ENCODE assay signal across 12 cellular contexts in the genomic region with DNA sequence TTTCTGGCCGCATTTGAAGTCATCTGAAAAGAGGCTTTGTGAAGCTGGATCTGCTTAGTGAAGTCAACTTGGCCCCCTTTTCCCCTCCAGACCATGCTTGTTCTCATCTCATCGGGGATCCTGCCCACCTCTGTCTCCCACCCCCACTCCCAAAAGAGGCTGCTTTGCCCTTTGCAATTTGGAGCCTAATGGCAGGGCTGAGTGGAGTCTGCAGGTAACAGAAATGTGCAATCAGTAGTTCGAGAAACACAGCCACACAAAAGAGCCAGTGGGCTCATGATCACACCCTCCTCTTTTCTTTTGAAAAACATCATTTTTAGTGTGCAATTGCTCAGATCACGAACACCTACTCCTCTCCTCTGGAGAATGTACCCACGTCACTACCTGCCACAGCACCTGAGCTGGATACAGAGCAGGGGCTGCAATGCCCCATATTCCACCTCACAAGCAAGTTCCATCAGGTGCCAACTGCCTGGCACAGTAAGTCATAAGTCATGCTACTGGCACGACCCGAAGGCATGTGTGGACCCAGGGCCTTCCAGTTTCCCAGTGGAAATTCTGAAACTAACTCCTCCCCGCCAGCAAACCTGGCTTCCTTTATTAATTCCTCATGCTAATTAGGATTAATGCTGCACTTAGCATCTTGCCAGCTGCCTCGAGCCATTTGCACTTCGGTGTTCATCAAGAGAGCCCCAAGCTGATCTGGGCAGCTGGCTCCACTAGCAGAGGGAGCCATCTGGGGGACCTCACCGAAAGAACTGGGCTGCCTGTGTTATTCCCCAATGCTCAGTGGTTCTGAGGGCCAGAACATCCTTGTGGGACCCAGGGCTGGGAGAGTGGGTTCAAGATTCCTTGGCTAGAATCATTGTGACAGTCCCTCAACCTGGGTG. TPM values are rescaled to one million over a fixed set of nuclear protein-coding genes. Genes with fewer than 3 reads are reported as not detected.
DNase-seq lines count a peak whose midpoint lies in the region; ATAC-seq and TF ChIP-seq lines count a peak whose summit lies in the region.
"Had no signal": no experiment of that assay in that cellular context is flagged by ENCODE, and none has a peak within 500 bp of the region (broad histone marks: within the 10 kb centered on the region; RNA-seq: fewer than 3 reads in every experiment).

No MANE protein-coding gene starts in this region.

- no peaks in the 10 kb centered on the region for H3K79me2 ChIP-seq in MM.1S (ENCODE audit: low read length)

- no peak for ATAC-seq in natural killer cell treated with Interleukin-12 subunit alpha and Interleukin-12 subunit beta and Interleukin-15 and Interleukin-18, amount 100 ng/mL, for 72 hours
- no peak for ATAC-seq in GM18858 (IDR thresholded peaks at IDR 0.05; ENCODE audit: unreplicated experiment)
- no peak for ATAC-seq in HG02938 (IDR thresholded peaks at IDR 0.05; ENCODE audit: unreplicated experiment)

- POLR2A ChIA-PET in Caco-2 (lab: Charles Lee): no interaction called here

- no peak for TF ChIP-seq CTCF in Caco-2 (IDR thresholded peaks at IDR 0.05; ENCODE audit: insufficient read depth in 1 of 2, low read depth in 1 of 2, low read length in 1 of 2, severe bottlenecking in 1 of 2, unreplicated experiment in 1 of 2)
- TF ChIP-seq CTCF in MM.1S (IDR thresholded peaks at IDR 0.05; ENCODE audit: low read length): no peak
- no peak for TF ChIP-seq CTCF in brain (conservative IDR thresholded peaks at IDR 0.05)

- H3K9me3 ChIP-seq in Caco-2: no peaks in the 10 kb centered on the region
- H3K9me3 ChIP-seq in MM.1S (replicated peaks; ENCODE audit: insufficient read depth, low read length): no peaks in the 10 kb centered on the region

- peaks cover 2% of the 10 kb centered on the region; the same call in 1 of the 2 replicates for H3K36me3 ChIP-seq in Caco-2 (ENCODE audit: control insufficient read depth, insufficient read depth, low read length)
- H3K36me3 ChIP-seq in MM.1S (replicated peaks; ENCODE audit: insufficient read depth, low read length): no peaks in the 10 kb centered on the region

- H3K27ac ChIP-seq in MM.1S (ENCODE audit: low read length): no peak overlapping the region

- H3K9me3 Mint-ChIP-seq in Caco-2 (ENCODE audit: unreplicated experiment) (no peaks in the 10 kb centered on the region), brain (peaks cover 0 to 6% (median 0%) of the 10 kb centered on the region in 5 experiments)
- H3K9me3 Mint-ChIP-seq in natural killer cell treated with Interleukin-12 subunit alpha and Interleukin-12 subunit beta and Interleukin-15 and Interleukin-18, amount 100 ng/mL, for 72 hours: no peaks in the 10 kb centered on the region

- H3K36me3 Mint-ChIP-seq in Caco-2 (ENCODE audit: insufficient read depth, unreplicated experiment) (peaks cover 6% of the 10 kb centered on the region), brain (peaks cover 25% of the 10 kb centered on the region)
- no peaks in the 10 kb centered on the region for H3K36me3 Mint-ChIP-seq in natural killer cell treated with Interleukin-12 subunit alpha and Interleukin-12 subunit beta and Interleukin-15 and Interleukin-18, amount 100 ng/mL, for 72 hours

- intact Hi-C loops in Caco-2 (cut with micrococcal nuclease; ENCODE audit: unreplicated experiment): no loop called here

- no peaks in the 10 kb centered on the region for H3K27me3 ChIP-seq in Caco-2 (replicated peaks; ENCODE audit: control insufficient read depth, insufficient read depth, low read length)
- H3K27me3 ChIP-seq in MM.1S (replicated peaks; ENCODE audit: insufficient read depth, low read length): peaks cover 53% of the 10 kb centered on the region

- H3K4me1 ChIP-seq in Caco-2 (peaks cover 50% of the 10 kb centered on the region), MM.1S (ENCODE audit: low read length) (peaks cover 11% of the 10 kb centered on the region)

- peak overlapping the region; percentile 86; the same call in 1 of the 2 replicates for H3K4me2 ChIP-seq in MM.1S (ENCODE audit: low read depth, low read length)

- peak overlapping the region; percentile 69 for H3K4me3 Mint-ChIP-seq in Caco-2 (ENCODE audit: unreplicated experiment)
- peak overlapping the region; percentile 86 to 95 (median 90) for H3K4me3 Mint-ChIP-seq in brain
- H3K4me3 Mint-ChIP-seq in natural killer cell treated with Interleukin-12 subunit alpha and Interleukin-12 subunit beta and Interleukin-15 and Interleukin-18, amount 100 ng/mL, for 72 hours: peak overlapping the region; percentile 26

- DNase-seq in Caco-2 (no peak), MM.1S (no peak), GF-D8 (lab: John Stamatoyannopoulos, UW) (no peak), RKO (ENCODE audit: low spot score) (no peak)
- DNase-seq in natural killer cell treated with Interleukin-12 subunit alpha and Interleukin-12 subunit beta and Interleukin-15 and Interleukin-18, amount 100 ng/mL, for 72 hours (ENCODE audit: low spot score): no peak
- DNase-seq: activated CD4-positive, CD25-positive, alpha-beta regulatory T cell treated with anti-CD3 and anti-CD28 coated beads, Interleukin-2, amount 50 U/mL, for 72 hours; DMS79 treated with DMSO at 0.1 percent for 48 hours; NCI-H1930; stimulated activated CD4-positive, alpha-beta T cell treated with anti-CD3 and anti-CD28 coated beads, Interleukin-4, amount 100 ng/mL, for 24 hours had no signal

- H3K9me2 ChIP-seq in MM.1S (replicated peaks; ENCODE audit: insufficient read depth, low read length): no peaks in the 10 kb centered on the region

- H4K20me1 ChIP-seq in MM.1S (ENCODE audit: insufficient read depth, low read length): no peaks in the 10 kb centered on the region

- H3F3A ChIP-seq in MM.1S (ENCODE audit: insufficient read depth, low read length): no peaks in the 10 kb centered on the region

- H3K27ac Mint-ChIP-seq in Caco-2 (ENCODE audit: unreplicated experiment) (no peak overlapping the region), brain (peak overlapping the region; percentile 81 to 96 (median 89))
- no peak overlapping the region for H3K27ac Mint-ChIP-seq in natural killer cell treated with Interleukin-12 subunit alpha and Interleukin-12 subunit beta and Interleukin-15 and Interleukin-18, amount 100 ng/mL, for 72 hours

- H3K4me3 ChIP-seq in Caco-2 (ENCODE audit: low read depth, low read length) (no peak overlapping the region), MM.1S (ENCODE audit: low read length) (peak overlapping the region; percentile 61)

- BruUV-seq in Caco-2 (replicated peaks; lab: Mats Ljungman, UMichigan): TSS peak; percentile 39

- H3K9ac ChIP-seq in MM.1S (ENCODE audit: low read length): no peak overlapping the region

- H3K4me1 Mint-ChIP-seq in Caco-2 (ENCODE audit: low read depth, unreplicated experiment) (peaks cover 38% of the 10 kb centered on the region), brain (peaks cover 77% of the 10 kb centered on the region)
- H3K4me1 Mint-ChIP-seq in natural killer cell treated with Interleukin-12 subunit alpha and Interleukin-12 subunit beta and Interleukin-15 and Interleukin-18, amount 100 ng/mL, for 72 hours (ENCODE audit: low read depth in 2 of 2): peaks cover 4 to 5% of the 10 kb centered on the region in 2 donors

- CTCF ChIA-PET in Caco-2 (lab: Charles Lee): interaction anchor here (1.3 kb wide), 1 partner anchor 9 kb away, joined by 5 read pairs; no protein-coding TSS in a partner anchor

- no peak overlapping the region for H2AFZ ChIP-seq in MM.1S (ENCODE audit: low read length)

- H3K27me3 Mint-ChIP-seq in Caco-2 (ENCODE audit: insufficient read depth, unreplicated experiment) (no peaks in the 10 kb centered on the region), brain (peaks cover 10% of the 10 kb centered on the region)
- peaks cover 50 to 57% of the 10 kb centered on the region in 2 donors for H3K27me3 Mint-ChIP-seq in natural killer cell treated with Interleukin-12 subunit alpha and Interleukin-12 subunit beta and Interleukin-15 and Interleukin-18, amount 100 ng/mL, for 72 hours

RNA-seq across cellular contexts. Expression of a gene that starts 2.3 kb away (rescaled TPM):
- 10.1 and 12.8 TPM in 2 replicates for total RNA-seq in Caco-2 (2022)
- 50.9 TPM for polyA plus RNA-seq in brain (ENCODE audit: insufficient read depth, low read depth, low replicate concordance)
- total RNA-seq in natural killer cell treated with Interleukin-12 subunit alpha and Interleukin-12 subunit beta and Interleukin-15 and Interleukin-18, amount 100 ng/mL, for 72 hours: not detected

Comparison
In these comparisons a context has a peak if more than half of its experiments do, and no peak if none do; other contexts are left out.
1. H3K27ac Mint-ChIP-seq: peak in brain (5 of 5); none in Caco-2 (single experiment) and natural killer cell treated with Interleukin-12 subunit alpha and Interleukin-12 subunit beta and Interleukin-15 and Interleukin-18, amount 100 ng/mL, for 72 hours (0 of 2).
2. H3K4me3 Mint-ChIP-seq: peak in every context shown above with its lines; median percentile 90 in brain; 69 in Caco-2; 26 in natural killer cell treated with Interleukin-12 subunit alpha and Interleukin-12 subunit beta and Interleukin-15 and Interleukin-18, amount 100 ng/mL, for 72 hours.
3. RNA of a gene that starts 2.3 kb away (total RNA-seq): 10.1 to 12.8 TPM in Caco-2; not detected in natural killer cell treated with Interleukin-12 subunit alpha and Interleukin-12 subunit beta and Interleukin-15 and Interleukin-18, amount 100 ng/mL, for 72 hours; every median in the first group is over 10 times any median in the second.